ENCODE assay signal across 36 cellular contexts in the genomic region with DNA sequence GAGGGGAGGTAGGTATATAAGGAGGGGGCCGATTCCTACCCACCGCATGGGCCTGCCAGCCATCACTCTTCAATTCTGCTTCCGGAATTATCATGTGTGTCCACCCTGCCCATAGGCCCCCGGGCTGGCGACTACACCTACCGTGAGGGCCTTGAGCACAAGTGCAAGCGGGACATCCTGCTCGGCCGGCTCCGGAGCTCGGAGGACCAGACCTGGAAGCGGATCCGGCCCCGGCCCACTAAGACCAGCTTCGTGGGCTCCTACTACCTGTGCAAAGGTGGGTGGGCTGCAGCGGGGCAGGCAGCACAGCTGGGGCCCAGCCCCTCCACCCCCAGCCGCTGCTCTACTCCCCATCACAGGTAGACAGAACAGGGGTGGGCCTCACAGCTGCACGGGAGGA.
"Had no signal": no experiment of that assay in that cellular context is flagged by ENCODE, and none has a peak within 500 bp of the region (broad histone marks: within the 10 kb centered on the region; RNA-seq: fewer than 3 reads in every experiment).

No MANE protein-coding gene starts in this region.

- H3K4me3 ChIP-seq: adrenal gland, body of pancreas, esophagus muscularis mucosa, gastrocnemius medialis, heart left ventricle had no signal

- DNase-seq: activated B cell treated with CpG ODN at 0.5 μM for 24 hours; activated CD4-positive, alpha-beta memory T cell treated with anti-CD3 and anti-CD28 coated beads for 36 hours; activated CD4-positive, alpha-beta T cell treated with anti-CD3 and anti-CD28 coated beads for 48 hours; activated CD4-positive, alpha-beta T cell treated with anti-CD3 and anti-CD28 coated beads, Interleukin-2, amount 50 U/mL, for 1 hour; activated CD8-positive, alpha-beta memory T cell treated with anti-CD3 and anti-CD28 coated beads, Interleukin-2, amount 10 ng/mL, durations not matched to agents 7 days and 5 days; activated CD8-positive, alpha-beta memory T cell treated with anti-CD3 and anti-CD28 coated beads, Interleukin-2, amount 50 U/mL, for 4 hours; activated CD8-positive, alpha-beta T cell treated with anti-CD3 and anti-CD28 coated beads, Interleukin-2, amount 10 ng/mL, durations not matched to agents 7 days and 5 days; activated effector memory CD4-positive, alpha-beta T cell treated with anti-CD3 and anti-CD28 coated beads, Interleukin-2, amount 50 U/mL, for 16 hours; activated naive CD4-positive, alpha-beta T cell treated with anti-CD3 and anti-CD28 coated beads for 36 hours; activated naive CD8-positive, alpha-beta T cell treated with anti-CD3 and anti-CD28 coated beads for 36 hours; activated naive CD8-positive, alpha-beta T cell treated with anti-CD3 and anti-CD28 coated beads, Interleukin-2, amount 50 U/mL, for 24 hours; activated T-cell treated with anti-CD3 and anti-CD28 coated beads, Interleukin-2, amount 50 U/mL, for 1 hour; activated T-cell treated with anti-CD3 and anti-CD28 coated beads, Interleukin-2, amount 50 U/mL, for 48 hours; adrenal gland; amygdala; aorta; body of pancreas; caudate nucleus; cortex of kidney; dermis blood vessel endothelial cell; effector CD4-positive, alpha-beta T cell; effector memory CD8-positive, alpha-beta T cell; erythroblast; foreskin keratinocyte; gastrocnemius medialis; glutamatergic neuron; T-helper 17 cell; T1000; WERI-Rb-1 had no signal

- H3K4me1 Mint-ChIP-seq: activated B cell treated with CpG ODN at 0.5 μM for 24 hours; activated naive CD4-positive, alpha-beta T cell treated with anti-CD3 and anti-CD28 coated beads, Interleukin-2, amount 50 U/mL, for 24 hours; T-helper 17 cell had no signal

- H3K9me3 Mint-ChIP-seq: activated B cell treated with CpG ODN at 0.5 μM for 24 hours; activated CD4-positive, alpha-beta memory T cell treated with anti-CD3 and anti-CD28 coated beads for 36 hours; activated naive CD4-positive, alpha-beta T cell treated with anti-CD3 and anti-CD28 coated beads for 36 hours; activated naive CD4-positive, alpha-beta T cell treated with anti-CD3 and anti-CD28 coated beads, Interleukin-2, amount 50 U/mL, for 24 hours; activated naive CD8-positive, alpha-beta T cell treated with anti-CD3 and anti-CD28 coated beads for 36 hours; activated naive CD8-positive, alpha-beta T cell treated with anti-CD3 and anti-CD28 coated beads, Interleukin-2, amount 50 U/mL, for 24 hours; activated T-helper 1 cell treated with anti-CD3 and anti-CD28 coated beads, Interleukin-12 subunit alpha, Interleukin-12 subunit beta, Interleukin-2, Interleukin-4 antibody, amounts not matched to agents 30 ng/mL and 10 ng/mL and 1 ng/mL, durations not matched to agents 14 hours and 24 hours and 36 hours; activated T-helper 2 cell treated with anti-CD3 and anti-CD28 coated beads, Interferon-gamma antibody, Interleukin-2, Interleukin-4, amounts not matched to agents 10 μg/mL and 5 μg/mL and 100 μg/mL, durations not matched to agents 14 hours and 24 hours and 36 hours; effector memory CD8-positive, alpha-beta T cell; T-helper 2 cell treated with Interferon-gamma antibody and Interleukin-4, amounts not matched to agents 5 μg/mL and 100 μg/mL, for 36 hours had no signal

- H3K27me3 ChIP-seq: adrenal gland, body of pancreas, esophagus muscularis mucosa, foreskin keratinocyte, gastrocnemius medialis, heart left ventricle had no signal

- H3K4me3 Mint-ChIP-seq: activated B cell treated with CpG ODN at 0.5 μM for 24 hours; activated CD4-positive, alpha-beta memory T cell treated with anti-CD3 and anti-CD28 coated beads for 36 hours; activated CD8-positive, alpha-beta memory T cell treated with anti-CD3 and anti-CD28 coated beads, Interleukin-2, amount 10 ng/mL, durations not matched to agents 7 days and 5 days; activated CD8-positive, alpha-beta T cell treated with anti-CD3 and anti-CD28 coated beads, Interleukin-2, amount 10 ng/mL, durations not matched to agents 7 days and 5 days; activated naive CD4-positive, alpha-beta T cell treated with anti-CD3 and anti-CD28 coated beads for 36 hours; activated naive CD4-positive, alpha-beta T cell treated with anti-CD3 and anti-CD28 coated beads, Interleukin-2, amount 50 U/mL, for 24 hours; activated naive CD8-positive, alpha-beta T cell treated with anti-CD3 and anti-CD28 coated beads for 36 hours; activated naive CD8-positive, alpha-beta T cell treated with anti-CD3 and anti-CD28 coated beads, Interleukin-2, amount 50 U/mL, for 24 hours; activated T-helper 1 cell treated with anti-CD3 and anti-CD28 coated beads, Interleukin-12 subunit alpha, Interleukin-12 subunit beta, Interleukin-2, Interleukin-4 antibody, amounts not matched to agents 30 ng/mL and 10 ng/mL and 1 ng/mL, durations not matched to agents 14 hours and 24 hours and 36 hours; effector memory CD8-positive, alpha-beta T cell; T-helper 17 cell; T-helper 2 cell treated with Interferon-gamma antibody and Interleukin-4, amounts not matched to agents 5 μg/mL and 100 μg/mL, for 36 hours had no signal

- ATAC-seq: activated CD4-positive, CD25-positive, alpha-beta regulatory T cell treated with anti-CD3 and anti-CD28 coated beads, Interleukin-2, amount 50 U/mL, for 24 hours; activated CD8-positive, alpha-beta memory T cell treated with anti-CD3 and anti-CD28 coated beads, Interleukin-2, amount 10 ng/mL, durations not matched to agents 7 days and 5 days; activated CD8-positive, alpha-beta T cell treated with anti-CD3 and anti-CD28 coated beads, Interleukin-2, amount 10 ng/mL, durations not matched to agents 7 days and 5 days; activated naive CD8-positive, alpha-beta T cell treated with anti-CD3 and anti-CD28 coated beads, Interleukin-2, amount 50 U/mL, for 24 hours; body of pancreas; effector memory CD8-positive, alpha-beta T cell; foreskin keratinocyte; gastrocnemius medialis; heart left ventricle; T-helper 17 cell had no signal

- H3K9me3 ChIP-seq: adrenal gland, body of pancreas, esophagus muscularis mucosa, gastrocnemius medialis, heart left ventricle had no signal

- H3K27ac Mint-ChIP-seq: activated B cell treated with CpG ODN at 0.5 μM for 24 hours; activated CD4-positive, alpha-beta memory T cell treated with anti-CD3 and anti-CD28 coated beads for 36 hours; activated CD8-positive, alpha-beta memory T cell treated with anti-CD3 and anti-CD28 coated beads, Interleukin-2, amount 10 ng/mL, durations not matched to agents 7 days and 5 days; activated CD8-positive, alpha-beta T cell treated with anti-CD3 and anti-CD28 coated beads, Interleukin-2, amount 10 ng/mL, durations not matched to agents 7 days and 5 days; activated naive CD4-positive, alpha-beta T cell treated with anti-CD3 and anti-CD28 coated beads for 36 hours; activated naive CD4-positive, alpha-beta T cell treated with anti-CD3 and anti-CD28 coated beads, Interleukin-2, amount 50 U/mL, for 24 hours; activated naive CD8-positive, alpha-beta T cell treated with anti-CD3 and anti-CD28 coated beads for 36 hours; activated naive CD8-positive, alpha-beta T cell treated with anti-CD3 and anti-CD28 coated beads, Interleukin-2, amount 50 U/mL, for 24 hours; activated T-helper 1 cell treated with anti-CD3 and anti-CD28 coated beads, Interleukin-12 subunit alpha, Interleukin-12 subunit beta, Interleukin-2, Interleukin-4 antibody, amounts not matched to agents 30 ng/mL and 10 ng/mL and 1 ng/mL, durations not matched to agents 14 hours and 24 hours and 36 hours; activated T-helper 2 cell treated with anti-CD3 and anti-CD28 coated beads, Interferon-gamma antibody, Interleukin-2, Interleukin-4, amounts not matched to agents 10 μg/mL and 5 μg/mL and 100 μg/mL, durations not matched to agents 14 hours and 24 hours and 36 hours; T-helper 17 cell; T-helper 2 cell treated with Interferon-gamma antibody and Interleukin-4, amounts not matched to agents 5 μg/mL and 100 μg/mL, for 36 hours had no signal

- H3K27me3 Mint-ChIP-seq: activated B cell treated with CpG ODN at 0.5 μM for 24 hours; activated CD4-positive, alpha-beta memory T cell treated with anti-CD3 and anti-CD28 coated beads for 36 hours; activated CD8-positive, alpha-beta memory T cell treated with anti-CD3 and anti-CD28 coated beads, Interleukin-2, amount 10 ng/mL, durations not matched to agents 7 days and 5 days; activated naive CD4-positive, alpha-beta T cell treated with anti-CD3 and anti-CD28 coated beads, Interleukin-2, amount 50 U/mL, for 24 hours; activated naive CD8-positive, alpha-beta T cell treated with anti-CD3 and anti-CD28 coated beads for 36 hours; activated naive CD8-positive, alpha-beta T cell treated with anti-CD3 and anti-CD28 coated beads, Interleukin-2, amount 50 U/mL, for 24 hours; effector memory CD8-positive, alpha-beta T cell; T-helper 17 cell had no signal

- H3K4me1 ChIP-seq: adrenal gland, body of pancreas, foreskin keratinocyte had no signal

- H3K27ac ChIP-seq: adrenal gland, body of pancreas, esophagus muscularis mucosa, foreskin keratinocyte, gastrocnemius medialis, heart left ventricle, WERI-Rb-1 had no signal
